Comparison of ENCODE assay signal across 16 cellular contexts in genomic region chr5:114255275-114255674, GRCh38.
DNase-seq lines count a peak whose midpoint lies in the region; ATAC-seq and TF ChIP-seq lines count a peak whose summit lies in the region.
"Had no signal": no experiment of that assay in that cellular context is flagged by ENCODE, and none has a peak within 500 bp of the region (broad histone marks: within the 10 kb centered on the region; RNA-seq: fewer than 3 reads in every experiment).

No MANE protein-coding gene starts in this region.

- H3K27ac ChIP-seq in endodermal cell (ENCODE audit: low read depth, low read length) = no peak overlapping the region
- H3K27ac ChIP-seq: C4-2B had no signal

- TF ChIP-seq CTCF in endodermal cell (conservative IDR thresholded peaks at IDR 0.05) = no peak

- DNase-seq in stimulated activated naive CD8-positive, alpha-beta T cell treated with anti-CD3 and anti-CD28 coated beads, Interleukin-15, Interleukin-2, amounts not matched to agents 100 U/mL and 50 U/mL, for 24 hours = no peak
- DNase-seq in stimulated activated naive CD8-positive, alpha-beta T cell treated with anti-CD3 and anti-CD28 coated beads, Interleukin-15, amount 100 ng/mL, for 72 hours = no peak
- DNase-seq in endodermal cell (peak; percentile 58), iPS-NIHi7 (ENCODE audit: extremely low spot score) (peak; percentile 27), activated gamma-delta T cell treated with Interleukin-2 at 50 U/mL for 16 hours (no peak), ACHN (no peak), putamen (ENCODE audit: low spot score) (no peak)
- DNase-seq: 8988T; CD4-positive, alpha-beta memory T cell; DMS153; DMS79 treated with DMSO at 0.1 percent for 48 hours; EL had no signal

- H3K27me3 ChIP-seq in endodermal cell (ENCODE audit: control insufficient read depth, insufficient read depth, low read length, poor library complexity, severe bottlenecking) = peaks cover 6% of the 10 kb centered on the region

- H3K27me3 Mint-ChIP-seq in stimulated activated naive CD8-positive, alpha-beta T cell treated with anti-CD3 and anti-CD28 coated beads, Interleukin-15, amount 100 ng/mL, for 72 hours = no peaks in the 10 kb centered on the region
- H3K27me3 Mint-ChIP-seq in endodermal cell (ENCODE audit: insufficient read depth) = peaks cover 57% of the 10 kb centered on the region
- H3K27me3 Mint-ChIP-seq: CD4-positive, alpha-beta memory T cell had no signal

- no peak overlapping the region for H3K27ac Mint-ChIP-seq in stimulated activated naive CD8-positive, alpha-beta T cell treated with anti-CD3 and anti-CD28 coated beads, Interleukin-15, amount 100 ng/mL, for 72 hours
- no peak overlapping the region for H3K27ac Mint-ChIP-seq in endodermal cell
- H3K27ac Mint-ChIP-seq: B cell; CD4-positive, alpha-beta memory T cell had no signal

- WGBS in endodermal cell (ENCODE audit: insufficient coverage in 1 of 2, insufficient read length in 1 of 2), 2 experiments = 4 to 13% methylated on average over 3 of the region's 3 CpGs

- H3K4me1 ChIP-seq in endodermal cell (ENCODE audit: control insufficient read depth, insufficient read depth, low read length) = peaks cover 11% of the 10 kb centered on the region

- peak; percentile 14 for ATAC-seq in stimulated activated naive CD8-positive, alpha-beta T cell treated with anti-CD3 and anti-CD28 coated beads, Interleukin-15, Interleukin-2, amounts not matched to agents 100 U/mL and 50 U/mL, for 24 hours
- ATAC-seq in stimulated activated naive CD8-positive, alpha-beta T cell treated with anti-CD3 and anti-CD28 coated beads, Interleukin-15, amount 100 ng/mL, for 72 hours = no peak
- ATAC-seq in GM18511 (IDR thresholded peaks at IDR 0.05; ENCODE audit: unreplicated experiment) = no peak
- ATAC-seq: HCT116 had no signal

- H3K9me3 ChIP-seq in endodermal cell (ENCODE audit: control insufficient read depth, low read length) = no peaks in the 10 kb centered on the region

- no peaks in the 10 kb centered on the region for H3K36me3 ChIP-seq in endodermal cell (ENCODE audit: control insufficient read depth, insufficient read depth, low read length)

- no peaks in the 10 kb centered on the region for H3K36me3 Mint-ChIP-seq in endodermal cell (ENCODE audit: low read depth)
- H3K36me3 Mint-ChIP-seq: CD4-positive, alpha-beta memory T cell had no signal

- no peaks in the 10 kb centered on the region for H3K4me1 Mint-ChIP-seq in stimulated activated naive CD8-positive, alpha-beta T cell treated with anti-CD3 and anti-CD28 coated beads, Interleukin-15, amount 100 ng/mL, for 72 hours
- peaks cover 23% of the 10 kb centered on the region for H3K4me1 Mint-ChIP-seq in endodermal cell
- H3K4me1 Mint-ChIP-seq: B cell; CD4-positive, alpha-beta memory T cell had no signal

- H3K9me3 Mint-ChIP-seq in stimulated activated naive CD8-positive, alpha-beta T cell treated with anti-CD3 and anti-CD28 coated beads, Interleukin-15, amount 100 ng/mL, for 72 hours = peaks cover 6 to 7% of the 10 kb centered on the region in 2 donors
- no peaks in the 10 kb centered on the region for H3K9me3 Mint-ChIP-seq in endodermal cell

- in situ Hi-C loops in ACHN (cut with HindIII; ENCODE audit: low pct_ligation_motif_present, low pct_unique_long_range_greater_than_20kb, low sequenced_read_pairs) = no loop called here

- no peak overlapping the region for H3K4me3 ChIP-seq in endodermal cell (ENCODE audit: low read length)

- H3K4me3 Mint-ChIP-seq in stimulated activated naive CD8-positive, alpha-beta T cell treated with anti-CD3 and anti-CD28 coated beads, Interleukin-15, amount 100 ng/mL, for 72 hours = no peak overlapping the region
- no peak overlapping the region for H3K4me3 Mint-ChIP-seq in endodermal cell
- H3K4me3 Mint-ChIP-seq: B cell; CD4-positive, alpha-beta memory T cell had no signal

- no peak overlapping the region for H3K9ac ChIP-seq in endodermal cell (ENCODE audit: extremely low read depth, low read length, poor library complexity, severe bottlenecking)

Comparison
In these comparisons a context has a peak if more than half of its experiments do, and no peak if none do; other contexts are left out.
1. DNase-seq: peak in endodermal cell (single experiment) and iPS-NIHi7 (single experiment); none in stimulated activated naive CD8-positive, alpha-beta T cell treated with anti-CD3 and anti-CD28 coated beads, Interleukin-15, Interleukin-2, amounts not matched to agents 100 U/mL and 50 U/mL, for 24 hours (single experiment), stimulated activated naive CD8-positive, alpha-beta T cell treated with anti-CD3 and anti-CD28 coated beads, Interleukin-15, amount 100 ng/mL, for 72 hours (0 of 2), activated gamma-delta T cell treated with Interleukin-2 at 50 U/mL for 16 hours (single experiment), ACHN (single experiment) and putamen (single experiment).